8 cellular contexts compared by ENCODE assay signal in genomic region chr1:225882008-225882698, GRCh38. TPM values are rescaled to one million over a fixed set of nuclear protein-coding genes. Genes with fewer than 3 reads are reported as not detected.
A peak's percentile ranks its signal among the peaks of the same experiment; 100 is the strongest.
DNase-seq lines count a peak whose midpoint lies in the region; ATAC-seq and TF ChIP-seq lines count a peak whose summit lies in the region.

Gene TMEM63A, minus strand, starts transcription at chr1:225882380. Its CDS starts 4,800 bp downstream, at chr1:225877580.

- no peaks in the 10 kb centered on the region for H3K27me3 ChIP-seq in H9 (ENCODE audit: insufficient read depth, low read length)
- no peaks in the 10 kb centered on the region for H3K27me3 ChIP-seq in WERI-Rb-1 (ENCODE audit: insufficient read depth, low read depth, severe bottlenecking)

- H3K4ac ChIP-seq in H9 (ENCODE audit: low read depth, low read length), result peak within 1 kb of the TSS; percentile 37; the same call in 1 of the 2 replicates

- H3K14ac ChIP-seq in H9 (ENCODE audit: insufficient read depth, low read length), result peak within 1 kb of the TSS; percentile 78

- H3K27me3 Mint-ChIP-seq in H9 (ENCODE audit: low read depth) (peaks cover 2% of the 10 kb centered on the region; the same call in 1 of the 2 replicates), activated B cell treated with CpG ODN at 0.5 μM for 24 hours (no peaks in the 10 kb centered on the region)

- H3K4me1 Mint-ChIP-seq in H9 (peaks cover 37 to 50% of the 10 kb centered on the region in 2 experiments), activated B cell treated with CpG ODN at 0.5 μM for 24 hours (peaks cover 49% of the 10 kb centered on the region)

- ATAC-seq in activated B cell treated with CpG ODN at 0.5 μM for 24 hours (ENCODE audit: low read depth), result peak; percentile 82

- TF ChIP-seq CTCF in GM12872 (IDR thresholded peaks at IDR 0.05; ENCODE audit: insufficient read depth, low read depth, low read length), result peak; percentile 37; the same call in 2 of the 3 replicates
- peak; percentile 38 for TF ChIP-seq CTCF in H9 (conservative IDR thresholded peaks at IDR 0.05)
- no peak for TF ChIP-seq CTCF in activated B cell treated with CpG ODN at 0.5 μM for 24 hours (IDR thresholded peaks at IDR 0.05)
- peak; percentile 28 for TF ChIP-seq CTCF in cardiac fibroblast (IDR thresholded peaks at IDR 0.05; ENCODE audit: low read depth, low read length)
- TF ChIP-seq CTCF in WERI-Rb-1 (IDR thresholded peaks at IDR 0.05; ENCODE audit: low read depth, low read length), result no peak

- intact Hi-C loops in activated B cell treated with CpG ODN at 0.5 μM for 24 hours (cut with micrococcal nuclease), result loop anchor here (1.0 to 5.0 kb wide), 8 partner anchors 15 to 180 kb away; partner anchors contain the start of genes EPHX1, H3-3A, PYCR2 and SRP9

- peak within 1 kb of the TSS; percentile 78 for H3K9ac ChIP-seq in H9 (ENCODE audit: extremely low read depth, insufficient read length, low read length)

- no peaks in the 10 kb centered on the region for H3K36me3 ChIP-seq in WERI-Rb-1

- WGBS in H9 (ENCODE audit: extremely low coverage, insufficient read length, low lambda C conversion rate), result no CpG with 5 or more reads among the region's 63 CpGs

- H2BK20ac ChIP-seq in H9 (ENCODE audit: low read depth, low read length, poor library complexity, severe bottlenecking), result no peak within 1 kb of the TSS

- DNase-seq in H9, result peak; percentile 91
- DNase-seq in M059J (ENCODE audit: low read depth), result peak; percentile 82
- peak; percentile 85 for DNase-seq in activated B cell treated with CpG ODN at 0.5 μM for 24 hours
- peak; percentile 85 to 90 for DNase-seq in cardiac fibroblast (ENCODE audit: low read depth in 2 of 2)
- DNase-seq in islet precursor cell, result peak; percentile 96
- DNase-seq in stimulated activated CD4-positive, alpha-beta T cell treated with anti-CD3 and anti-CD28 coated beads, Interleukin-15, amount 100 ng/mL, for 1 hour (ENCODE audit: low read depth in 1 of 2, low spot score in 1 of 2), result peak; percentile 80 to 82
- DNase-seq in WERI-Rb-1, result no peak

- H3K4me1 ChIP-seq in H9 (ENCODE audit: insufficient read depth, low read length), result peaks cover 12% of the 10 kb centered on the region; the same call in 1 of the 2 replicates

- CTCF ChIA-PET in activated B cell treated with CpG ODN at 0.5 μM for 24 hours (lab: Charles Lee), result interaction anchor here (0.8 to 3.6 kb wide), 12 partner anchors 15 to 400 kb away, joined by 3 to 26 read pairs (median 3); partner anchors contain the start of genes PYCR2 and SRP9

- H3K9me3 ChIP-seq in H9 (ENCODE audit: control insufficient read depth, low read depth, low read length) (no peaks in the 10 kb centered on the region), WERI-Rb-1 (ENCODE audit: severe bottlenecking) (no peaks in the 10 kb centered on the region)

- no peak within 1 kb of the TSS for H2AFZ ChIP-seq in H9 (ENCODE audit: low read length)

- no peak within 1 kb of the TSS for H2AK5ac ChIP-seq in H9 (ENCODE audit: insufficient read length, low read length)

- POLR2A ChIA-PET in activated B cell treated with CpG ODN at 0.5 μM for 24 hours (lab: Charles Lee), result interaction anchor here (0.5 to 5.9 kb wide), 19 partner anchors 11 to 1700 kb away, joined by 3 to 93 read pairs (median 5); partner anchors contain the start of genes H3-3A, PYCR2, SDE2 and SRP9

- no peak within 1 kb of the TSS for H3K27ac ChIP-seq in H9 (ENCODE audit: insufficient read length, low read depth, low read length)
- H3K27ac ChIP-seq in WERI-Rb-1, result no peak within 1 kb of the TSS

- H2BK120ac ChIP-seq in H9 (ENCODE audit: low read depth, low read length, poor library complexity, severe bottlenecking), result no peak within 1 kb of the TSS

- H3K23me2 ChIP-seq in H9 (ENCODE audit: insufficient read length, low read depth, low read length, poor library complexity, severe bottlenecking), result peaks cover 21% of the 10 kb centered on the region

- H2BK12ac ChIP-seq in H9 (ENCODE audit: insufficient read length, low read depth, low read length), result no peak within 1 kb of the TSS

- no peaks in the 10 kb centered on the region for H3K79me1 ChIP-seq in H9 (ENCODE audit: insufficient read depth, low read depth, low read length, poor library complexity, severe bottlenecking)

- H4K8ac ChIP-seq in H9 (replicated peaks; ENCODE audit: insufficient read length, low read depth, low read length), result no peak within 1 kb of the TSS

- no peaks in the 10 kb centered on the region for H4K20me1 ChIP-seq in H9 (ENCODE audit: control insufficient read depth, insufficient read depth, insufficient read length)

- H3K4me3 Mint-ChIP-seq in H9 (peak within 1 kb of the TSS; percentile 78 to 88), activated B cell treated with CpG ODN at 0.5 μM for 24 hours (peak within 1 kb of the TSS; percentile 87)

- peak within 1 kb of the TSS; percentile 85 for H3K18ac ChIP-seq in H9 (ENCODE audit: insufficient read length, low read depth, low read length)

- H3K4me3 ChIP-seq in cardiac fibroblast (replicated peaks in 1 of 2; ENCODE audit: low read depth in 2 of 2, low read length in 2 of 2) (peak within 1 kb of the TSS; percentile 99), WERI-Rb-1 (ENCODE audit: low read depth, low read length) (no peak within 1 kb of the TSS)

- H3T11ph ChIP-seq in H9 (ENCODE audit: low read length), result no peak within 1 kb of the TSS

- H3K23ac ChIP-seq in H9 (ENCODE audit: insufficient read length, low read depth, low read length), result no peak within 1 kb of the TSS

- H3K9me3 Mint-ChIP-seq in H9 (no peaks in the 10 kb centered on the region), activated B cell treated with CpG ODN at 0.5 μM for 24 hours (no peaks in the 10 kb centered on the region)

- peaks cover 9% of the 10 kb centered on the region; the same call in 1 of the 2 replicates for H3K79me2 ChIP-seq in H9 (ENCODE audit: insufficient read depth, low read length)

- H3K27ac Mint-ChIP-seq in H9 (peak within 1 kb of the TSS in 2 of 3 experiments; percentile 91; a peak in 4 of 7 replicates), activated B cell treated with CpG ODN at 0.5 μM for 24 hours (peak within 1 kb of the TSS; percentile 84)

- no peak within 1 kb of the TSS for H2BK5ac ChIP-seq in H9 (ENCODE audit: insufficient read length, low read length)

- H3K4me2 ChIP-seq in H9 (ENCODE audit: insufficient read depth, insufficient read length, low read length), result peak within 1 kb of the TSS; percentile 83

- no peak within 1 kb of the TSS; the same call in 1 of the 2 replicates for H2BK15ac ChIP-seq in H9 (ENCODE audit: low read depth, low read length)

- H4K91ac ChIP-seq in H9 (ENCODE audit: insufficient read length, low read depth, low read length), result peak within 1 kb of the TSS; percentile 33

- H3K36me3 Mint-ChIP-seq in H9 (ENCODE audit: insufficient read depth in 1 of 3, low read depth in 3 of 3) (peaks cover 7 to 27% (median 9%) of the 10 kb centered on the region in 3 experiments; a peak in 5 of 7 replicates), activated B cell treated with CpG ODN at 0.5 μM for 24 hours (ENCODE audit: low read depth) (peaks cover 16% of the 10 kb centered on the region)

- no peak within 1 kb of the TSS for H3K56ac ChIP-seq in H9 (ENCODE audit: insufficient read length, low read depth, low read length)

- peak within 1 kb of the TSS; percentile 25 for H4K5ac ChIP-seq in H9 (ENCODE audit: insufficient read length, low read depth, low read length)

RNA-seq across cellular contexts. Expression of gene TMEM63A, which starts in this region (rescaled TPM):
- 75.7 and 80.7 TPM in 2 replicates for total RNA-seq in H9 (2021)
- total RNA-seq in M059J (2014; rRNA removed; shearing (Covaris generic)), result 11.3 and 16.3 TPM in 2 replicates
- 54.8 and 74.5 TPM in 2 replicates for total RNA-seq in activated B cell treated with CpG ODN at 0.5 μM for 24 hours

Comparison
In these comparisons a context has a peak if more than half of its experiments do, and no peak if none do; other contexts are left out.
1. CTCF ChIP-seq: peak in GM12872 (single experiment), H9 (single experiment) and cardiac fibroblast (single experiment); none in activated B cell treated with CpG ODN at 0.5 μM for 24 hours (single experiment) and WERI-Rb-1 (single experiment).